In genomic region chr7:151599401-151600227, GRCh38 we compare ENCODE assay signal across 8 cellular contexts.
DNase-seq lines count a peak whose midpoint lies in the region; ATAC-seq and TF ChIP-seq lines count a peak whose summit lies in the region.

No MANE protein-coding gene starts in this region.

- H3K27me3 Mint-ChIP-seq in nephron (ENCODE audit: low read depth), result no peaks in the 10 kb centered on the region

- H3K4me3 Mint-ChIP-seq in nephron, result peak overlapping the region in 1 of 3 experiments; percentile 3

- H3K27ac Mint-ChIP-seq in nephron, result peak overlapping the region in 2 of 3 experiments; percentile 38 to 55

- TF ChIP-seq CTCF in nephron (IDR thresholded peaks at IDR 0.05; ENCODE audit: unreplicated experiment in 3 of 3), result no peak

- peaks cover 18% of the 10 kb centered on the region for H3K4me1 Mint-ChIP-seq in nephron

- peak; percentile 68 for ATAC-seq in esophagus mucosa
- no peak for ATAC-seq in GM18861 (IDR thresholded peaks at IDR 0.05; ENCODE audit: unreplicated experiment)
- no peak for ATAC-seq in HG02981 (IDR thresholded peaks at IDR 0.05; ENCODE audit: unreplicated experiment)

- DNase-seq in AG08395 (ENCODE audit: low spot score) (peak; percentile 96), NCI-H446 treated with DMSO at 0.1 percent for 48 hours (lab: John Stamatoyannopoulos, UW) (peak; percentile 47), C1 segment of cervical spinal cord (lab: John Stamatoyannopoulos, UW) (no peak), COR-L47 (lab: John Stamatoyannopoulos, UW) (no peak)

- H3K9me3 Mint-ChIP-seq in nephron, result peaks cover 2% of the 10 kb centered on the region

- peaks cover 14% of the 10 kb centered on the region for H3K36me3 Mint-ChIP-seq in nephron (ENCODE audit: low read depth)

Comparison
In these comparisons a context has a peak if more than half of its experiments do, and no peak if none do; other contexts are left out.
1. DNase-seq: peak in AG08395 (single experiment) and NCI-H446 treated with DMSO at 0.1 percent for 48 hours (single experiment); none in C1 segment of cervical spinal cord (0 of 14) and COR-L47 (single experiment).